Comparison of ENCODE assay signal across 31 cellular contexts in the genomic region with DNA sequence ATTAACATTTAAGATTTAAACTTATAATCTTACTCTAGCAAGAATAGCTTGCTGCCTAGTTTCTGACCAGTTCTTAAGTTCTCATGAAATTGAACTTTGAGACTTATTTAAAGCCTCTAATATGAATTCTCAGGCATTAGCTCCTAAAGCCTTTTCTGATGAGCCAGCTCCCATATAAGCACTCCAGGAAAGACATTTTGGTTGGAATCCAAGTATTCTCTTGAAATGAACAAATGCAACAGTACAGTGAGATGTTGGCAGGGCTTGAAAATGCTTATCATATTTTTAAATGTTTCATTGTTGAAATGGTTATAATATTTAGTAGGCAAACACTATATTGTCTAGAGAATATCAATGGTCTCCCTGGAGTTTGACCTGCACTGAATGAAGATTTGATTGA.
DNase-seq lines count a peak whose midpoint lies in the region; ATAC-seq, FAIRE-seq and TF ChIP-seq lines count a peak whose summit lies in the region.
"Had no signal": no experiment of that assay in that cellular context is flagged by ENCODE, and none has a peak within 500 bp of the region (broad histone marks: within the 10 kb centered on the region; RNA-seq: fewer than 3 reads in every experiment).

No MANE protein-coding gene starts in this region.

- H4K20me1 ChIP-seq in astrocyte (ENCODE audit: insufficient read depth, low read length) = no peaks in the 10 kb centered on the region
- H4K20me1 ChIP-seq in fibroblast of lung (ENCODE audit: control insufficient read depth, extremely low read depth, insufficient read depth, low read length) = no peaks in the 10 kb centered on the region
- H4K20me1 ChIP-seq: BLaER1 treated with 17β-estradiol and CSF1 and Interleukin-3, amounts not matched to agents 10 nM and 100 nM had no signal

- no peak for TF ChIP-seq CTCF in astrocyte (IDR thresholded peaks at IDR 0.05; ENCODE audit: insufficient read depth, low read depth, low read length)
- no peak for TF ChIP-seq CTCF in fibroblast of lung (conservative IDR thresholded peaks at IDR 0.05 in 1 of 2, IDR thresholded peaks at IDR 0.05 in 1 of 2; ENCODE audit: low read depth in 1 of 2, low read length in 2 of 2)
- TF ChIP-seq CTCF in pancreas (IDR thresholded peaks at IDR 0.05) = no peak
- TF ChIP-seq CTCF in BE2C (IDR thresholded peaks at IDR 0.05; ENCODE audit: low read depth, low read length) = no peak

- H3K4me1 ChIP-seq in astrocyte (ENCODE audit: insufficient read depth, low read length) = peaks cover 13% of the 10 kb centered on the region
- H3K4me1 ChIP-seq in fibroblast of lung (ENCODE audit: control insufficient read depth, extremely low read depth, insufficient read depth, low read length) = peaks cover 10% of the 10 kb centered on the region
- H3K4me1 ChIP-seq in pancreas = no peaks in the 10 kb centered on the region
- H3K4me1 ChIP-seq in BE2C = no peaks in the 10 kb centered on the region
- H3K4me1 ChIP-seq: BLaER1 treated with 17β-estradiol and CSF1 and Interleukin-3, amounts not matched to agents 10 nM and 100 nM; foreskin keratinocyte; lower lobe of right lung had no signal

- peaks cover 5% of the 10 kb centered on the region for H3K36me3 Mint-ChIP-seq in astrocyte (ENCODE audit: low read depth, unreplicated experiment)
- H3K36me3 Mint-ChIP-seq in activated T-helper 17 cell treated with anti-CD3 and anti-CD28 coated beads, Interleukin-2, amount 50 U/mL, for 72 hours (ENCODE audit: low read depth) = no peaks in the 10 kb centered on the region
- H3K36me3 Mint-ChIP-seq: activated CD8-positive, alpha-beta memory T cell treated with anti-CD3 and anti-CD28 coated beads, Interleukin-2, amount 10 ng/mL, durations not matched to agents 7 days and 5 days; naive thymus-derived CD8-positive, alpha-beta T cell; stimulated activated effector memory CD8-positive, alpha-beta T cell treated with anti-CD3 and anti-CD28 coated beads, Interleukin-12 subunit alpha, Interleukin-12 subunit beta, amount 100 ng/mL, for 72 hours had no signal

- no peaks in the 10 kb centered on the region for H3K27me3 Mint-ChIP-seq in astrocyte (ENCODE audit: low read depth, unreplicated experiment)
- peaks cover 7% of the 10 kb centered on the region for H3K27me3 Mint-ChIP-seq in activated T-helper 17 cell treated with anti-CD3 and anti-CD28 coated beads, Interleukin-2, amount 50 U/mL, for 72 hours

- H3K79me2 ChIP-seq in astrocyte (ENCODE audit: insufficient read depth, low read length) = no peaks in the 10 kb centered on the region
- no peaks in the 10 kb centered on the region for H3K79me2 ChIP-seq in fibroblast of lung (ENCODE audit: control insufficient read depth, insufficient read depth, low read length)

- FAIRE-seq in astrocyte (lab: Jason Lieb, UNC) (no peak), pancreas (lab: Jason Lieb, UNC) (peak; percentile 39)
- FAIRE-seq: G401.6, H1 had no signal

- H3K4me2 ChIP-seq in astrocyte (ENCODE audit: low read length) (no peak overlapping the region), fibroblast of lung (ENCODE audit: extremely low read depth, insufficient read depth, low read length) (no peak overlapping the region)
- H3K4me2 ChIP-seq: BLaER1 treated with 17β-estradiol and CSF1 and Interleukin-3, amounts not matched to agents 10 nM and 100 nM; PC-9 had no signal

- H3K36me3 ChIP-seq in astrocyte (ENCODE audit: insufficient read depth, low read length) = no peaks in the 10 kb centered on the region
- no peaks in the 10 kb centered on the region for H3K36me3 ChIP-seq in fibroblast of lung (ENCODE audit: control insufficient read depth, insufficient read depth, low read length)
- H3K36me3 ChIP-seq in pancreas = no peaks in the 10 kb centered on the region
- H3K36me3 ChIP-seq in BE2C = peaks cover 12% of the 10 kb centered on the region; the same call in 1 of the 2 replicates
- H3K36me3 ChIP-seq: BLaER1 treated with 17β-estradiol and CSF1 and Interleukin-3, amounts not matched to agents 10 nM and 100 nM; lower lobe of right lung; transverse colon had no signal

- intact Hi-C loops in pancreas (cut with DNase I) = no loop called here

- no peak overlapping the region for H3K27ac Mint-ChIP-seq in astrocyte (ENCODE audit: unreplicated experiment)
- H3K27ac Mint-ChIP-seq in activated T-helper 17 cell treated with anti-CD3 and anti-CD28 coated beads, Interleukin-2, amount 50 U/mL, for 72 hours = no peak overlapping the region
- H3K27ac Mint-ChIP-seq: activated CD8-positive, alpha-beta memory T cell treated with anti-CD3 and anti-CD28 coated beads, Interleukin-2, amount 10 ng/mL, durations not matched to agents 7 days and 5 days; naive thymus-derived CD8-positive, alpha-beta T cell; stimulated activated effector memory CD8-positive, alpha-beta T cell treated with anti-CD3 and anti-CD28 coated beads, Interleukin-12 subunit alpha, Interleukin-12 subunit beta, amount 100 ng/mL, for 72 hours; T-helper 1 cell treated with Interleukin-12 subunit alpha and Interleukin-12 subunit beta and Interleukin-4 antibody, amounts not matched to agents 30 μg/mL and 1 μg/mL, for 36 hours had no signal

- H3K9me3 Mint-ChIP-seq in astrocyte (ENCODE audit: unreplicated experiment) = peaks cover 2% of the 10 kb centered on the region
- H3K9me3 Mint-ChIP-seq in activated T-helper 17 cell treated with anti-CD3 and anti-CD28 coated beads, Interleukin-2, amount 50 U/mL, for 72 hours = no peaks in the 10 kb centered on the region
- H3K9me3 Mint-ChIP-seq: naive thymus-derived CD8-positive, alpha-beta T cell; stimulated activated effector memory CD8-positive, alpha-beta T cell treated with anti-CD3 and anti-CD28 coated beads, Interleukin-12 subunit alpha, Interleukin-12 subunit beta, amount 100 ng/mL, for 72 hours; T-helper 1 cell treated with Interleukin-12 subunit alpha and Interleukin-12 subunit beta and Interleukin-4 antibody, amounts not matched to agents 30 μg/mL and 1 μg/mL, for 36 hours had no signal

- H3K4me1 Mint-ChIP-seq in astrocyte (ENCODE audit: low read depth, unreplicated experiment) = peaks cover 16% of the 10 kb centered on the region
- H3K4me1 Mint-ChIP-seq in activated T-helper 17 cell treated with anti-CD3 and anti-CD28 coated beads, Interleukin-2, amount 50 U/mL, for 72 hours = no peaks in the 10 kb centered on the region
- H3K4me1 Mint-ChIP-seq: activated CD8-positive, alpha-beta memory T cell treated with anti-CD3 and anti-CD28 coated beads, Interleukin-2, amount 10 ng/mL, durations not matched to agents 7 days and 5 days; naive thymus-derived CD8-positive, alpha-beta T cell; stimulated activated effector memory CD8-positive, alpha-beta T cell treated with anti-CD3 and anti-CD28 coated beads, Interleukin-12 subunit alpha, Interleukin-12 subunit beta, amount 100 ng/mL, for 72 hours had no signal

- H2AFZ ChIP-seq in astrocyte (ENCODE audit: low read depth, low read length) (no peak overlapping the region), fibroblast of lung (ENCODE audit: low read length) (no peak overlapping the region)
- H2AFZ ChIP-seq: PC-9 had no signal

- H3K4me3 ChIP-seq in astrocyte (ENCODE audit: insufficient read depth, low read depth, low read length) (no peak overlapping the region), fibroblast of lung (replicated peaks in 1 of 4; ENCODE audit: control extremely low read depth in 1 of 4, insufficient read depth in 1 of 4, low read depth in 3 of 4, low read length in 4 of 4) (no peak overlapping the region), pancreas (no peak overlapping the region), BE2C (ENCODE audit: low read depth, low read length) (no peak overlapping the region)
- H3K4me3 ChIP-seq: BLaER1 treated with 17β-estradiol and CSF1 and Interleukin-3, amounts not matched to agents 10 nM and 100 nM; lower lobe of right lung; PC-9; SK-N-MC; transverse colon had no signal

- H3K27ac ChIP-seq in astrocyte (ENCODE audit: low read depth, low read length) (no peak overlapping the region), fibroblast of lung (ENCODE audit: insufficient read depth, low read length) (no peak overlapping the region), pancreas (no peak overlapping the region)
- H3K27ac ChIP-seq: BLaER1 treated with 17β-estradiol and CSF1 and Interleukin-3, amounts not matched to agents 10 nM and 100 nM; foreskin keratinocyte; HL-60; lower lobe of right lung; PC-9; SK-N-MC had no signal

- no peaks in the 10 kb centered on the region for H3K9me3 ChIP-seq in astrocyte (ENCODE audit: insufficient read depth, low read depth, low read length)
- no peaks in the 10 kb centered on the region for H3K9me3 ChIP-seq in fibroblast of lung (ENCODE audit: control insufficient read depth, insufficient read depth, low read depth, low read length)
- H3K9me3 ChIP-seq in pancreas = no peaks in the 10 kb centered on the region
- H3K9me3 ChIP-seq in BE2C = no peaks in the 10 kb centered on the region
- H3K9me3 ChIP-seq: BLaER1 treated with 17β-estradiol and CSF1 and Interleukin-3, amounts not matched to agents 10 nM and 100 nM; lower lobe of right lung; transverse colon had no signal

- H3K27me3 ChIP-seq in astrocyte (ENCODE audit: insufficient read depth, low read length) (no peaks in the 10 kb centered on the region), fibroblast of lung (ENCODE audit: control insufficient read depth, insufficient read depth, low read length) (no peaks in the 10 kb centered on the region), pancreas (no peaks in the 10 kb centered on the region), BE2C (no peaks in the 10 kb centered on the region)
- H3K27me3 ChIP-seq: BLaER1 treated with 17β-estradiol and CSF1 and Interleukin-3, amounts not matched to agents 10 nM and 100 nM; transverse colon had no signal

- no peak for ATAC-seq in pancreas
- no peak for ATAC-seq in activated T-helper 17 cell treated with anti-CD3 and anti-CD28 coated beads, Interleukin-2, amount 50 U/mL, for 72 hours (replicated peaks)
- ATAC-seq: activated CD8-positive, alpha-beta memory T cell treated with anti-CD3 and anti-CD28 coated beads, Interleukin-2, amount 10 ng/mL, durations not matched to agents 7 days and 5 days; foreskin keratinocyte; lower lobe of right lung; naive thymus-derived CD8-positive, alpha-beta T cell; stimulated activated effector memory CD8-positive, alpha-beta T cell treated with anti-CD3 and anti-CD28 coated beads, Interleukin-12 subunit alpha, Interleukin-12 subunit beta, amount 100 ng/mL, for 72 hours had no signal

- H3K4me3 Mint-ChIP-seq in astrocyte (ENCODE audit: unreplicated experiment) = no peak overlapping the region
- H3K4me3 Mint-ChIP-seq in activated T-helper 17 cell treated with anti-CD3 and anti-CD28 coated beads, Interleukin-2, amount 50 U/mL, for 72 hours = no peak overlapping the region
- H3K4me3 Mint-ChIP-seq: activated CD8-positive, alpha-beta memory T cell treated with anti-CD3 and anti-CD28 coated beads, Interleukin-2, amount 10 ng/mL, durations not matched to agents 7 days and 5 days; naive thymus-derived CD8-positive, alpha-beta T cell; stimulated activated effector memory CD8-positive, alpha-beta T cell treated with anti-CD3 and anti-CD28 coated beads, Interleukin-12 subunit alpha, Interleukin-12 subunit beta, amount 100 ng/mL, for 72 hours; T-helper 1 cell treated with Interleukin-12 subunit alpha and Interleukin-12 subunit beta and Interleukin-4 antibody, amounts not matched to agents 30 μg/mL and 1 μg/mL, for 36 hours had no signal

- DNase-seq in GM03348 (ENCODE audit: low spot score) (peak; percentile 35), astrocyte (ENCODE audit: low read depth) (peak; percentile 43), fibroblast of lung (ENCODE audit: low read depth in 2 of 2) (peak; percentile 24 to 55), pancreas (no peak), BE2C (no peak), C1 segment of cervical spinal cord (lab: John Stamatoyannopoulos, UW) (no peak)
- DNase-seq in activated CD8-positive, alpha-beta memory T cell treated with anti-CD3 and anti-CD28 coated beads, Interleukin-2, amount 50 U/mL, for 48 hours = no peak
- DNase-seq: ACHN; activated CD4-positive, alpha-beta T cell treated with anti-CD3 and anti-CD28 coated beads, Interleukin-2, amount 50 U/mL, for 4 hours; activated CD8-positive, alpha-beta memory T cell treated with anti-CD3 and anti-CD28 coated beads, Interleukin-2, amount 10 ng/mL, durations not matched to agents 7 days and 5 days; activated T-cell treated with anti-CD3 and anti-CD28 coated beads, Interleukin-2, amount 50 U/mL, for 48 hours; COR-L47; effector CD8-positive, alpha-beta T cell; foreskin keratinocyte; lower lobe of right lung; midbrain; naive thymus-derived CD8-positive, alpha-beta T cell; NCI-H1417; NCI-H2029; NCI-H526 treated with DMSO at 0.1 percent for 48 hours; occipital lobe; PC-9; transverse colon had no signal

- H3K9ac ChIP-seq in astrocyte (ENCODE audit: low read length) = no peak overlapping the region
- H3K9ac ChIP-seq in fibroblast of lung (ENCODE audit: insufficient read depth, low read length) = no peak overlapping the region
- H3K9ac ChIP-seq: BLaER1 treated with 17β-estradiol and CSF1 and Interleukin-3, amounts not matched to agents 10 nM and 100 nM had no signal

Comparison
In these comparisons a context has a peak if more than half of its experiments do, and no peak if none do; other contexts are left out.
1. DNase-seq: peak in GM03348 (single experiment), astrocyte (single experiment) and fibroblast of lung (2 of 2); none in pancreas (0 of 6), activated CD8-positive, alpha-beta memory T cell treated with anti-CD3 and anti-CD28 coated beads, Interleukin-2, amount 50 U/mL, for 48 hours (single experiment), BE2C (single experiment) and C1 segment of cervical spinal cord (0 of 14).